Comparison of ENCODE assay signal across 8 cellular contexts in genomic region chr6:43510827-43511163, GRCh38. TPM values are rescaled to one million over a fixed set of nuclear protein-coding genes. Genes with fewer than 3 reads are reported as not detected.
DNase-seq lines count a peak whose midpoint lies in the region; ATAC-seq, FAIRE-seq and TF ChIP-seq lines count a peak whose summit lies in the region.

No MANE protein-coding gene starts in this region.

- H3K4me3 ChIP-seq in H7 (ENCODE audit: insufficient read depth, low read depth, low read length) (peak overlapping the region; percentile 66), right cardiac atrium (ENCODE audit: low read length) (no peak overlapping the region), small intestine (ENCODE audit: low read depth in 1 of 2, low read length in 2 of 2) (peak overlapping the region in 1 of 2 donors; percentile 67)

- no peaks in the 10 kb centered on the region for H3K9me3 ChIP-seq in right cardiac atrium (ENCODE audit: control insufficient read depth, low read length)
- no peaks in the 10 kb centered on the region for H3K9me3 ChIP-seq in small intestine (ENCODE audit: control insufficient read depth, low read depth)

- TF ChIP-seq CTCF in D721Med (IDR thresholded peaks at IDR 0.05; ENCODE audit: insufficient read depth, missing control alignments), result no peak

- no peaks in the 10 kb centered on the region for H3K9me3 Mint-ChIP-seq in activated naive CD8-positive, alpha-beta T cell (ENCODE audit: low read depth)

- peak; percentile 1 to 11 for ATAC-seq in right cardiac atrium

- H3K4me1 Mint-ChIP-seq in activated naive CD8-positive, alpha-beta T cell (ENCODE audit: low read depth), result peaks cover 20% of the 10 kb centered on the region

- H3K27ac ChIP-seq in right cardiac atrium (ENCODE audit: low read length) (peak overlapping the region; percentile 8), small intestine (ENCODE audit: low read depth in 1 of 2, low read length in 1 of 2) (peak overlapping the region; percentile 78 to 82)

- H3K27me3 Mint-ChIP-seq in activated naive CD8-positive, alpha-beta T cell, result peaks cover 8% of the 10 kb centered on the region

- intact Hi-C loops in right cardiac atrium (cut with DNase I), result no loop called here

- peak overlapping the region; percentile 23 for H3K4me3 Mint-ChIP-seq in activated naive CD8-positive, alpha-beta T cell

- H3K36me3 ChIP-seq in H7 (replicated peaks; ENCODE audit: control insufficient read depth, insufficient read depth, low read length), result peaks cover 23% of the 10 kb centered on the region
- peaks cover 10 to 15% of the 10 kb centered on the region in 2 donors for H3K36me3 ChIP-seq in small intestine (ENCODE audit: control insufficient read depth in 2 of 2, insufficient read depth in 2 of 2, low read length in 2 of 2)

- FAIRE-seq in small intestine (lab: Jason Lieb, UNC) (no peak), D721Med (lab: Jason Lieb, UNC) (no peak)

- WGBS in right cardiac atrium, result 74% methylated on average over 10 of the region's 10 CpGs
- WGBS in small intestine, 3 donors, result 25 to 59% (median 40%) methylated on average over 10 of the region's 10 CpGs

- DNase-seq in H7 (no peak), right cardiac atrium (peak in 2 of 3 donors; percentile 44 to 64), small intestine (peak; percentile 88), D721Med (ENCODE audit: insufficient read length, low spot score) (no peak), cerebellar nuclear complex (lab: John Stamatoyannopoulos, UW) (no peak), glomerular visceral epithelial cell (ENCODE audit: extremely low spot score) (no peak), GF-D8 (lab: John Stamatoyannopoulos, UW) (no peak)

- H3K27me3 ChIP-seq in H7 (ENCODE audit: control insufficient read depth, insufficient read depth, low read length) (peaks cover 26% of the 10 kb centered on the region), right cardiac atrium (ENCODE audit: control insufficient read depth, insufficient read depth) (no peaks in the 10 kb centered on the region), small intestine (ENCODE audit: control insufficient read depth in 2 of 2, insufficient read depth in 2 of 2, low read length in 2 of 2) (no peaks in the 10 kb centered on the region)

- H3K36me3 Mint-ChIP-seq in activated naive CD8-positive, alpha-beta T cell, result peaks cover 6% of the 10 kb centered on the region

- no peak overlapping the region for H3K27ac Mint-ChIP-seq in activated naive CD8-positive, alpha-beta T cell

- peaks cover 23% of the 10 kb centered on the region for H3K4me1 ChIP-seq in right cardiac atrium (ENCODE audit: control insufficient read depth, insufficient read depth, low read length)
- H3K4me1 ChIP-seq in small intestine (ENCODE audit: control insufficient read depth in 2 of 2, insufficient read depth in 1 of 2, low read depth in 1 of 2, low read length in 1 of 2), result peaks cover 2 to 4% of the 10 kb centered on the region in 2 donors

RNA-seq across cellular contexts. Expression of gene LRRC73, which starts 0.6 kb away (rescaled TPM):
- 0.26 TPM in 1 of 2 replicates, not detected in the other for total RNA-seq in H7 (2014; rRNA removed; shearing (Covaris generic))
- 1 to 10 TPM in 3 of 4 donors, under 1 TPM in 1; 0.82 to 2.5 (median 1.7) TPM for total RNA-seq in right cardiac atrium
- polyA plus RNA-seq in right cardiac atrium (1.1 TPM), small intestine (under 1 TPM; 0.22 to 0.54 (median 0.51) TPM)

RNA-seq across cellular contexts. Expression of gene YIPF3, which starts 5.9 kb away (rescaled TPM):
- 92.9 and 102 TPM in 2 replicates for total RNA-seq in H7 (2014; rRNA removed; shearing (Covaris generic))
- total RNA-seq in right cardiac atrium, result 10 to 100 TPM; 70.3 to 84.1 (median 71.9) TPM
- polyA plus RNA-seq in right cardiac atrium (95.0 TPM), small intestine (10 to 100 TPM; 49.0 to 91.2 (median 52.4) TPM)

RNA-seq across cellular contexts. Expression of gene POLR1C, which starts 6.1 kb away (rescaled TPM):
- total RNA-seq in H7 (2014; rRNA removed; shearing (Covaris generic)), result 40.3 and 40.8 TPM in 2 replicates
- 10 to 100 TPM; 14.1 to 24.8 (median 15.6) TPM for total RNA-seq in right cardiac atrium
- polyA plus RNA-seq in right cardiac atrium (13.9 TPM), small intestine (10 to 100 TPM in 2 of 3 donors, 1 to 10 TPM in 1; 10.0 to 38.7 (median 12.7) TPM)

RNA-seq across cellular contexts. Expression of gene TJAP1, which starts 33.4 kb away (rescaled TPM):
- total RNA-seq in H7 (2014; rRNA removed; shearing (Covaris generic)), result 25.3 and 25.5 TPM in 2 replicates
- total RNA-seq in right cardiac atrium, result 10 to 100 TPM; 17.2 to 23.9 (median 20.1) TPM
- polyA plus RNA-seq in right cardiac atrium (15.5 TPM), small intestine (10 to 100 TPM; 17.2 to 30.3 (median 29.3) TPM)

RNA-seq across cellular contexts. Expression of gene DLK2, which starts 55.4 kb away (rescaled TPM):
- 0.33 and 0.42 TPM in 2 replicates for total RNA-seq in H7 (2014; rRNA removed; shearing (Covaris generic))
- under 1 TPM in 3 of 4 donors, not detected in 1; 0.42 to 0.49 (median 0.47) TPM for total RNA-seq in right cardiac atrium
- polyA plus RNA-seq in right cardiac atrium (1.1 TPM), small intestine (under 1 TPM in 1 of 3 donors, not detected in 2; 0.72 TPM)

Comparison
In these comparisons a context has a peak if more than half of its experiments do, and no peak if none do; other contexts are left out.
1. DNase-seq: peak in right cardiac atrium (2 of 3) and small intestine (single experiment); none in H7 (single experiment), D721Med (single experiment), cerebellar nuclear complex (0 of 2), glomerular visceral epithelial cell (single experiment) and GF-D8 (single experiment).